Comparison of ENCODE assay signal across 20 cellular contexts in genomic region chr17:48551601-48552452, GRCh38. TPM values are rescaled to one million over a fixed set of nuclear protein-coding genes. Genes with fewer than 3 reads are reported as not detected.
DNase-seq lines count a peak whose midpoint lies in the region; FAIRE-seq and TF ChIP-seq lines count a peak whose summit lies in the region.
"Had no signal": no experiment of that assay in that cellular context is flagged by ENCODE, and none has a peak within 500 bp of the region (broad histone marks: within the 10 kb centered on the region; RNA-seq: fewer than 3 reads in every experiment).

No MANE protein-coding gene starts in this region.

- H3K9me3 ChIP-seq in kidney (ENCODE audit: control insufficient read depth in 1 of 2, low read length in 2 of 2) (no peaks in the 10 kb centered on the region), stomach (no peaks in the 10 kb centered on the region)
- H3K9me3 ChIP-seq: gastrocnemius medialis, right atrium auricular region had no signal

- in situ Hi-C loops in astrocyte of the cerebellum (cut with HindIII; ENCODE audit: low sequenced_read_pairs), result no loop called here

- no peak for TF ChIP-seq POLR2A in stomach (IDR thresholded peaks at IDR 0.05)

- H3K4me1 ChIP-seq in kidney (ENCODE audit: control insufficient read depth in 1 of 2, insufficient read depth in 1 of 2, low read depth in 1 of 2, low read length in 2 of 2) (peaks cover 20 to 24% of the 10 kb centered on the region in 2 donors), stomach (peaks cover 7 to 78% (median 51%) of the 10 kb centered on the region in 4 donors)

- H3K4me3 ChIP-seq in astrocyte of the cerebellum (ENCODE audit: low read depth, low read length) (peak overlapping the region; percentile 31), kidney (ENCODE audit: low read length in 2 of 2) (peak overlapping the region in 1 of 2 donors; percentile 27), stomach (peak overlapping the region; percentile 3 to 27 (median 12))
- H3K4me3 ChIP-seq: gastrocnemius medialis, right atrium auricular region had no signal

- H3K36me3 ChIP-seq in kidney (ENCODE audit: control insufficient read depth in 1 of 2, insufficient read depth in 2 of 2, low read length in 2 of 2) (peaks cover 0 to 3% of the 10 kb centered on the region in 2 donors), stomach (peaks cover 0 to 11% (median 7%) of the 10 kb centered on the region in 4 donors)
- H3K36me3 ChIP-seq: gastrocnemius medialis, right atrium auricular region had no signal

- WGBS in stomach, 5 donors, result 34 to 48% (median 42%) methylated on average over 33 to 46 of the region's 46 CpGs

- intact Hi-C loops in kidney (cut with DNase I), result no loop called here
- intact Hi-C loops in stomach (cut with DNase I; ENCODE audit: low total_unique reads), result no loop called here

- peak overlapping the region; percentile 84 to 85 for H3K27ac ChIP-seq in kidney (ENCODE audit: low read depth in 2 of 2, low read length in 2 of 2)
- peak overlapping the region; percentile 41 to 95 (median 93) for H3K27ac ChIP-seq in stomach

- H3K9ac ChIP-seq in kidney (ENCODE audit: low read length in 2 of 2), result peak overlapping the region; percentile 17 to 48

- TF ChIP-seq CTCF in astrocyte of the cerebellum (IDR thresholded peaks at IDR 0.05; ENCODE audit: low read depth, low read length, missing control alignments) (no peak), kidney (IDR thresholded peaks at IDR 0.05; ENCODE audit: borderline replicate concordance, extremely low read depth, insufficient read depth) (no peak), stomach (IDR thresholded peaks at IDR 0.05) (no peak)

- no peak for TF ChIP-seq EP300 in stomach (IDR thresholded peaks at IDR 0.05)

- peaks cover 0 to 95% (median 43%) of the 10 kb centered on the region in 3 donors for H3K27me3 ChIP-seq in stomach

- no peak for FAIRE-seq in kidney (lab: Jason Lieb, UNC)
- FAIRE-seq: G401.6, islet of Langerhans had no signal

- DNase-seq in M059J (ENCODE audit: low read depth), result peak; percentile 1
- DNase-seq in astrocyte of the cerebellum (ENCODE audit: low read depth), result no peak
- no peak for DNase-seq in kidney
- no peak for DNase-seq in stomach
- no peak for DNase-seq in Kasumi-1 (lab: John Stamatoyannopoulos, UW)
- DNase-seq in kidney glomerular epithelial cell (lab: John Stamatoyannopoulos, UW), result no peak
- DNase-seq in NCI-H146 (lab: John Stamatoyannopoulos, UW), result no peak
- DNase-seq: activated CD4-positive, alpha-beta T cell treated with anti-CD3 and anti-CD28 coated beads, Interleukin-2, amount 50 U/mL, for 1 hour; activated naive CD8-positive, alpha-beta T cell treated with anti-CD3 and anti-CD28 coated beads, Interleukin-2, amount 50 U/mL, for 24 hours; activated T-cell treated with anti-CD3 and anti-CD28 coated beads, Interleukin-2, amount 50 U/mL, for 24 hours; CD4-positive, alpha-beta memory T cell; dermis blood vessel endothelial cell; gastrocnemius medialis; naive thymus-derived CD8-positive, alpha-beta T cell; NCI-H1417; NCI-H526 treated with DMSO at 0.1 percent for 48 hours; stimulated activated CD4-positive, alpha-beta T cell treated with anti-CD3 and anti-CD28 coated beads, Interleukin-4, amount 100 ng/mL, for 4 hours had no signal

RNA-seq across cellular contexts. Expression of gene HOXB2, which starts 6.9 kb away (rescaled TPM):
- 17.4 and 30.7 TPM in 2 replicates for total RNA-seq in M059J (2014; rRNA removed; shearing (Covaris generic))
- total RNA-seq in kidney (61.9 TPM), stomach (10 to 100 TPM in 3 of 5 donors, 1 to 10 TPM in 2; 6.7 to 83.0 (median 10.5) TPM)
- polyA plus RNA-seq in kidney (ENCODE audit: insufficient read depth, low read depth, low replicate concordance) (30.7 TPM), stomach (10 to 100 TPM; 11.3 to 22.2 (median 13.4) TPM)

RNA-seq across cellular contexts. Expression of gene HOXB1, which starts 21.0 kb away (rescaled TPM):
- not detected in 2 replicates for total RNA-seq in M059J (2014; rRNA removed; shearing (Covaris generic))
- not detected for total RNA-seq in kidney
- polyA plus RNA-seq in kidney (ENCODE audit: insufficient read depth, low read depth, low replicate concordance), result not detected
- not detected for total RNA-seq in stomach
- under 1 TPM in 1 of 3 donors, not detected in 2; 0.28 TPM for polyA plus RNA-seq in stomach
- total RNA-seq: CD4-positive, alpha-beta memory T cell; dermis blood vessel endothelial cell; gastrocnemius medialis; naive thymus-derived CD8-positive, alpha-beta T cell; right atrium auricular region had no signal
- polyA plus RNA-seq: CD4-positive, alpha-beta memory T cell; naive thymus-derived CD8-positive, alpha-beta T cell had no signal

RNA-seq across cellular contexts. Expression of gene HOXB4, which starts 26.3 kb away (rescaled TPM):
- total RNA-seq in M059J (2014; rRNA removed; shearing (Covaris generic)), result 0.20 and 0.57 TPM in 2 replicates
- total RNA-seq in kidney (22.6 TPM), stomach (1 to 10 TPM in 1 of 5 donors, under 1 TPM in 2, not detected in 2; 0.45 to 5.1 (median 0.58) TPM)
- polyA plus RNA-seq in kidney (ENCODE audit: insufficient read depth, low read depth, low replicate concordance) (4.4 TPM), stomach (1 to 10 TPM; 1.7 to 4.6 (median 2.6) TPM)

RNA-seq across cellular contexts. Expression of gene HOXB3, which starts 38.2 kb away (rescaled TPM):
- total RNA-seq in M059J (2014; rRNA removed; shearing (Covaris generic)), result 10.2 and 15.4 TPM in 2 replicates
- 99.0 TPM for total RNA-seq in kidney
- polyA plus RNA-seq in kidney (ENCODE audit: insufficient read depth, low read depth, low replicate concordance), result 12.1 TPM
- total RNA-seq in stomach, result 10 to 100 TPM in 4 of 5 donors, 1 to 10 TPM in 1; 6.1 to 77.6 (median 17.0) TPM
- polyA plus RNA-seq in stomach, result 1 to 10 TPM; 2.8 to 9.5 (median 3.8) TPM

RNA-seq across cellular contexts. Expression of gene HOXB5, which starts 41.8 kb away (rescaled TPM):
- 0.10 and 0.37 TPM in 2 replicates for total RNA-seq in M059J (2014; rRNA removed; shearing (Covaris generic))
- total RNA-seq in kidney (27.0 TPM), stomach (10 to 100 TPM in 2 of 5 donors, under 1 TPM in 2, not detected in 1; 0.43 to 50.4 (median 6.2) TPM)
- polyA plus RNA-seq in kidney (ENCODE audit: insufficient read depth, low read depth, low replicate concordance) (12.3 TPM), stomach (1 to 10 TPM; 2.2 to 2.7 (median 2.4) TPM)
- total RNA-seq: CD4-positive, alpha-beta memory T cell; gastrocnemius medialis; naive thymus-derived CD8-positive, alpha-beta T cell; right atrium auricular region had no signal
- polyA plus RNA-seq: CD4-positive, alpha-beta memory T cell; naive thymus-derived CD8-positive, alpha-beta T cell had no signal
